8 cellular contexts compared by ENCODE assay signal in genomic region chr20:59003836-59004492, GRCh38. TPM values are rescaled to one million over a fixed set of nuclear protein-coding genes. Genes with fewer than 3 reads are reported as not detected.
DNase-seq lines count a peak whose midpoint lies in the region; ATAC-seq and TF ChIP-seq lines count a peak whose summit lies in the region.

No MANE protein-coding gene starts in this region.

- H3K36me3 Mint-ChIP-seq in Caco-2 (ENCODE audit: insufficient read depth, unreplicated experiment): peaks cover 50% of the 10 kb centered on the region
- peaks cover 6% of the 10 kb centered on the region for H3K36me3 Mint-ChIP-seq in nephron progenitor cell (ENCODE audit: low read depth)

- H3K4me2 ChIP-seq in IMR-90 (ENCODE audit: low read depth, low read length): no peak overlapping the region

- H3K9me1 ChIP-seq in IMR-90 (ENCODE audit: insufficient read depth, low read length): peaks cover 11% of the 10 kb centered on the region; the same call in 1 of the 2 replicates

- no peak overlapping the region for H2AFZ ChIP-seq in IMR-90 (replicated peaks; ENCODE audit: low read length, poor library complexity)

- intact Hi-C loops in Caco-2 (cut with micrococcal nuclease; ENCODE audit: unreplicated experiment): no loop called here
- intact Hi-C loops in IMR-90 (cut with micrococcal nuclease): no loop called here

- no peaks in the 10 kb centered on the region for H3K27me3 Mint-ChIP-seq in Caco-2 (ENCODE audit: insufficient read depth, unreplicated experiment)
- H3K27me3 Mint-ChIP-seq in nephron progenitor cell (ENCODE audit: low read depth, poor library complexity): peaks cover 4% of the 10 kb centered on the region

- peaks cover 8% of the 10 kb centered on the region for H3K4me1 Mint-ChIP-seq in Caco-2 (ENCODE audit: low read depth, unreplicated experiment)
- H3K4me1 Mint-ChIP-seq in nephron progenitor cell: peaks cover 46% of the 10 kb centered on the region

- no TSS peak for BruUV-seq in Caco-2 (replicated peaks; lab: Mats Ljungman, UMichigan)
- BruUV-seq in IMR-90 (replicated peaks; lab: Mats Ljungman, UMichigan): no TSS peak

- TF ChIP-seq CTCF in Caco-2 (IDR thresholded peaks at IDR 0.05; ENCODE audit: insufficient read depth in 1 of 2, low read depth in 1 of 2, low read length in 1 of 2, severe bottlenecking in 1 of 2, unreplicated experiment in 1 of 2) (no peak), IMR-90 (conservative IDR thresholded peaks at IDR 0.05; ENCODE audit: low read depth, low read length) (no peak), nephron progenitor cell (IDR thresholded peaks at IDR 0.05) (no peak)

- POLR2A ChIA-PET in Caco-2 (lab: Charles Lee) (interaction anchor here (1.5 kb wide), 1 partner anchor 28 kb away, joined by 4 read pairs; the partner anchor contains the start of gene ATP5F1E), IMR-90 (lab: Charles Lee; ENCODE audit: unreplicated experiment) (no interaction called here)

- H2AK5ac ChIP-seq in IMR-90 (ENCODE audit: low read depth, low read length): no peak overlapping the region

- no peak overlapping the region for H3K56ac ChIP-seq in IMR-90 (ENCODE audit: extremely low read depth, insufficient read depth, low read length)

- H2BK15ac ChIP-seq in IMR-90 (ENCODE audit: low read depth, low read length): no peak overlapping the region

- H4K20me1 ChIP-seq in IMR-90 (ENCODE audit: insufficient read depth, low read length): no peaks in the 10 kb centered on the region; the same call in 1 of the 2 replicates

- H3K27ac Mint-ChIP-seq in Caco-2 (ENCODE audit: unreplicated experiment) (no peak overlapping the region), nephron progenitor cell (peak overlapping the region; percentile 43)

- peaks cover 24% of the 10 kb centered on the region for H3K4me1 ChIP-seq in Caco-2
- peaks cover 12% of the 10 kb centered on the region for H3K4me1 ChIP-seq in IMR-90 (ENCODE audit: control insufficient read depth, insufficient read depth, low read length)

- WGBS in IMR-90 (ENCODE audit: extremely low coverage in 2 of 2, insufficient read length in 1 of 2), 2 experiments: 92% methylated on average over 5 of the region's 16 CpGs; no CpG with 5 or more reads in 1 of the 2 experiments

- H2BK20ac ChIP-seq in IMR-90 (ENCODE audit: low read depth, low read length): no peak overlapping the region

- dilution Hi-C loops in IMR-90 (cut with HindIII; ENCODE audit: low sequenced_read_pairs, unreplicated experiment): no loop called here

- no peak overlapping the region for H3K4me3 ChIP-seq in Caco-2 (ENCODE audit: low read depth, low read length)
- H3K4me3 ChIP-seq in IMR-90 (ENCODE audit: insufficient read depth, low read depth, low read length): no peak overlapping the region

- ATAC-seq in IMR-90 (ENCODE audit: low read depth) (no peak), HG03097 (IDR thresholded peaks at IDR 0.05; ENCODE audit: low FRiP score, unreplicated experiment) (no peak), GM19023 (IDR thresholded peaks at IDR 0.05; ENCODE audit: unreplicated experiment) (no peak)

- no peaks in the 10 kb centered on the region for H3K9me3 ChIP-seq in Caco-2
- H3K9me3 ChIP-seq in IMR-90 (ENCODE audit: control insufficient read depth, insufficient read depth, low read length): no peaks in the 10 kb centered on the region

- H2AK9ac ChIP-seq in IMR-90 (replicated peaks; ENCODE audit: low read depth, low read length, poor library complexity): peak overlapping the region; percentile 70

- H3K4ac ChIP-seq in IMR-90 (ENCODE audit: low read depth, low read length): no peak overlapping the region

- H3K27me3 ChIP-seq in Caco-2 (replicated peaks; ENCODE audit: control insufficient read depth, insufficient read depth, low read length) (no peaks in the 10 kb centered on the region), IMR-90 (ENCODE audit: control insufficient read depth, insufficient read depth, low read length) (no peaks in the 10 kb centered on the region)

- H3K18ac ChIP-seq in IMR-90 (ENCODE audit: low read depth, low read length): no peak overlapping the region

- CTCF ChIA-PET in Caco-2 (lab: Charles Lee): no interaction called here
- CTCF ChIA-PET in IMR-90 (lab: Yijun Ruan, JAX): no interaction called here

- no peak overlapping the region for H4K8ac ChIP-seq in IMR-90 (ENCODE audit: low read depth in 2 of 2, low read length in 2 of 2)

- DNase-seq in Caco-2 (peak in 1 of 2 experiments; percentile 40), IMR-90 (no peak), cerebellum (ENCODE audit: low spot score) (peak; percentile 31), nephron progenitor cell (no peak), globus pallidus (ENCODE audit: low spot score) (no peak), NCI-H774 (lab: John Stamatoyannopoulos, UW) (no peak)

- in situ Hi-C loops in IMR-90 (cut with MboI; ENCODE audit: low sequenced_read_pairs): no loop called here

- H3K79me1 ChIP-seq in IMR-90 (ENCODE audit: low read depth in 1 of 2, low read length in 2 of 2): peaks cover 10 to 35% of the 10 kb centered on the region in 2 experiments; a peak in 3 of 4 replicates

- H3K14ac ChIP-seq in IMR-90 (replicated peaks; ENCODE audit: low read depth, low read length): no peak overlapping the region

- H3K4me3 Mint-ChIP-seq in Caco-2 (ENCODE audit: unreplicated experiment) (peak overlapping the region; percentile 74), nephron progenitor cell (peak overlapping the region; percentile 35)

- H3K9me3 Mint-ChIP-seq in Caco-2 (ENCODE audit: unreplicated experiment): no peaks in the 10 kb centered on the region
- no peaks in the 10 kb centered on the region for H3K9me3 Mint-ChIP-seq in nephron progenitor cell

- TF ChIP-seq RAD21 in IMR-90 (IDR thresholded peaks at IDR 0.05; ENCODE audit: low read length): no peak

- no peak overlapping the region for H2BK120ac ChIP-seq in IMR-90 (ENCODE audit: low read depth, low read length)

- no peak overlapping the region for H4K5ac ChIP-seq in IMR-90 (ENCODE audit: low read depth, low read length)

- H3K9ac ChIP-seq in IMR-90 (ENCODE audit: low read depth, low read length): no peak overlapping the region

- no peak overlapping the region for H3K23ac ChIP-seq in IMR-90 (ENCODE audit: low read depth, low read length)

- no peak overlapping the region for H2BK5ac ChIP-seq in IMR-90 (ENCODE audit: low read depth, low read length, poor library complexity, severe bottlenecking)

- H3K36me3 ChIP-seq in Caco-2 (ENCODE audit: control insufficient read depth, insufficient read depth, low read length) (peaks cover 14% of the 10 kb centered on the region), IMR-90 (ENCODE audit: control insufficient read depth, insufficient read depth, low read length) (peaks cover 11% of the 10 kb centered on the region)

- no peak for TF ChIP-seq POLR2A in IMR-90 (IDR thresholded peaks at IDR 0.05; ENCODE audit: low read depth, low read length)

- no peak overlapping the region for H3K27ac ChIP-seq in IMR-90 (ENCODE audit: insufficient read depth, low read length)

- no peak overlapping the region for H4K91ac ChIP-seq in IMR-90 (ENCODE audit: insufficient read depth, low read depth, low read length)

TF ChIP-seq in IMR-90, 13 proteins besides CTCF, POLR2A, EP300 and RAD21 (continues in another document):
- TF ChIP-seq RFX5 (IDR thresholded peaks at IDR 0.05; ENCODE audit: low read depth, low read length) (no peak), MAFK (IDR thresholded peaks at IDR 0.05; ENCODE audit: low read depth, low read length) (no peak), BHLHE40 (IDR thresholded peaks at IDR 0.05; ENCODE audit: low read depth, low read length) (no peak), RCOR1 (IDR thresholded peaks at IDR 0.05; ENCODE audit: insufficient replicate concordance, low read length) (no peak), MXI1 (IDR thresholded peaks at IDR 0.05; ENCODE audit: borderline replicate concordance, low read depth, low read length) (no peak), CEBPB (IDR thresholded peaks at IDR 0.05; ENCODE audit: low read depth, low read length) (no peak), ELK1 (IDR thresholded peaks at IDR 0.05; ENCODE audit: borderline replicate concordance, low read depth, low read length) (no peak), SMC3 (IDR thresholded peaks at IDR 0.05; ENCODE audit: low read depth, low read length) (no peak)

RNA-seq across cellular contexts. Expression of gene CTSZ, which starts 3.1 kb away (rescaled TPM):
- total RNA-seq in Caco-2 (2022) (202 and 228 TPM in 2 replicates), IMR-90 (2012; rRNA removed) (43.6 and 46.1 TPM in 2 replicates), cerebellum (14.1 TPM)
- 82.8 and 88.5 TPM in 2 replicates for polyA plus RNA-seq in IMR-90 (2012; rRNA removed)
- 78.1 and 134 TPM in 2 replicates for polyA plus RNA-seq in IMR-90 (2012; cell fraction: cytosol; rRNA removed)
- polyA plus RNA-seq in IMR-90 (2012; cell fraction: nucleus; rRNA removed; ENCODE audit: low replicate concordance): 37.6 and 39.3 TPM in 2 replicates

RNA-seq across cellular contexts. Expression of gene TUBB1, which starts 15.3 kb away (rescaled TPM):
- total RNA-seq in Caco-2 (2022): 0.16 and 0.18 TPM in 2 replicates
- total RNA-seq in IMR-90 (2012; rRNA removed): not detected in 2 replicates
- polyA plus RNA-seq in IMR-90 (2012; rRNA removed): not detected in 2 replicates
- not detected in 2 replicates for polyA plus RNA-seq in IMR-90 (2012; cell fraction: cytosol; rRNA removed)
- polyA plus RNA-seq in IMR-90 (2012; cell fraction: nucleus; rRNA removed; ENCODE audit: low replicate concordance): 0.02 TPM in 1 of 2 replicates, not detected in the other
- 1.2 TPM for total RNA-seq in cerebellum

RNA-seq across cellular contexts. Expression of gene NELFCD, which starts 22.9 kb away (rescaled TPM):
- total RNA-seq in Caco-2 (2022): 230 TPM in 2 replicates
- total RNA-seq in IMR-90 (2012; rRNA removed): 82.2 and 94.1 TPM in 2 replicates
- polyA plus RNA-seq in IMR-90 (2012; rRNA removed): 85.7 and 88.9 TPM in 2 replicates
- 41.7 and 69.9 TPM in 2 replicates for polyA plus RNA-seq in IMR-90 (2012; cell fraction: cytosol; rRNA removed)
- polyA plus RNA-seq in IMR-90 (2012; cell fraction: nucleus; rRNA removed; ENCODE audit: low replicate concordance): 137 and 278 TPM in 2 replicates
- 52.6 TPM for total RNA-seq in cerebellum

RNA-seq across cellular contexts. Expression of gene ATP5F1E, which starts 28.2 kb away (rescaled TPM):
- total RNA-seq in Caco-2 (2022) (181 and 186 TPM in 2 replicates), IMR-90 (2012; rRNA removed) (3.8 and 12.2 TPM in 2 replicates), cerebellum (25.3 TPM)
- 34.5 and 42.6 TPM in 2 replicates for polyA plus RNA-seq in IMR-90 (2012; rRNA removed)
- 9.0 and 19.1 TPM in 2 replicates for polyA plus RNA-seq in IMR-90 (2012; cell fraction: cytosol; rRNA removed)
- 1.8 and 10.5 TPM in 2 replicates for polyA plus RNA-seq in IMR-90 (2012; cell fraction: nucleus; rRNA removed; ENCODE audit: low replicate concordance)

RNA-seq across cellular contexts. Expression of gene PRELID3B, which starts 38.6 kb away (rescaled TPM):
- 170 and 171 TPM in 2 replicates for total RNA-seq in Caco-2 (2022)
- total RNA-seq in IMR-90 (2012; rRNA removed): 41.9 and 80.8 TPM in 2 replicates
- 18.0 and 24.8 TPM in 2 replicates for polyA plus RNA-seq in IMR-90 (2012; rRNA removed)
- polyA plus RNA-seq in IMR-90 (2012; cell fraction: cytosol; rRNA removed): 3.3 and 4.8 TPM in 2 replicates
- polyA plus RNA-seq in IMR-90 (2012; cell fraction: nucleus; rRNA removed; ENCODE audit: low replicate concordance): 1.4 and 8.0 TPM in 2 replicates
- total RNA-seq in cerebellum: 51.7 TPM
